8 cellular contexts compared by ENCODE assay signal in the genomic region with DNA sequence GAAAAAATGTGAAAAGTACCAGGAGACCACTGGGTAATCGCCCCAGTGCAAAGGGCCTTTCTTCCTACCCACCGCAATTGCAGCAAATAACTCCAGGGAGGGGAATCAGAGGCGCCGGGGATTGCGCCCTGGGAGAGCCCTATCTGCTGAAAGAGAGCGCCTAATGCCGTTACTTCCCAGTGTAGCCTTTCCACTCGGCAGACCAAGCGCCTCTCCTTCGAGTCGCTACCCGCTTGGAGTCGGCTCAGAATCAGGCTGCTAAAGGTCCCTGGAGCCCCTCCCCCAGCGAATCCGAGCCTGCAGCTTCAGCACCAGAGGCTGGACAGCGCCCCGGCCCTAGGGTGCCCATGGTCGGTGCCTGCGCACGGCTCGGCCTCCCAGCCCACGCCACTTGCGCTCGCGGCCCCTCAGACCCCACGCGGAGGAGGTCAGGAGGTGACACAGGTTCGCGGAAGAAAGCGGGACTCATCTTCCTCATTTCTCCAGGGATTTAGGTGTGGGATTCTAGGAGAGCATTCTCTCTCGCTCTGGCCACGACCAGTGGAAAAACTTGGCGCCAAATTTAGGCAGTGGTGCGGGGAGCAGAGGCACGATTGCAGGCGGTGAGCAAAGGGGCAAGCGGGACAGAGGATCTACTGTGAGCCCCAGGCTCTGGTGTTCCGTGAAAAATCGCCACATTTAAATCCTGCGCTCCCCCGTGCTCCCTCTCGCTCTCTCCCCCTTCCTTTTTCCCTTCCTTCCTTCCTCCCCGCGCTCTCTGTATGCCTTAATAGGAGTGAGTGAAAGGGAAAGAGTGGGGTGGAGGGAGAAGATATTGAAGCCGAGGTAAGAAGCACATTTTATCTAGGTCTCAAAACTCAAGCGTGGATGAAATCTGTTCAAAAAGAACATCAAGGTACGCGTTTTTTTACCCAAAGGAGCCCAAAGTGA. TPM values are rescaled to one million over a fixed set of nuclear protein-coding genes. Genes with fewer than 3 reads are reported as not detected.
DNase-seq lines count a peak whose midpoint lies in the region; ATAC-seq and TF ChIP-seq lines count a peak whose summit lies in the region.

No MANE protein-coding gene starts in this region.

- H3K4me3 ChIP-seq in SJCRH30 (no peak overlapping the region), dorsolateral prefrontal cortex (peak overlapping the region; percentile 14 to 78 (median 62))

- no peak for ATAC-seq in GM21619 (IDR thresholded peaks at IDR 0.05; ENCODE audit: unreplicated experiment)
- ATAC-seq in GM21515 (IDR thresholded peaks at IDR 0.05; ENCODE audit: unreplicated experiment): no peak

- peak; percentile 43 for DNase-seq in GM20000 (ENCODE audit: low spot score)
- peak; percentile 49 to 55 for DNase-seq in SJCRH30
- DNase-seq in dorsolateral prefrontal cortex: peak in 3 of 10 donors; percentile 43 to 51 (median 50)
- peak; percentile 61 for DNase-seq in myocyte (ENCODE audit: low read depth)
- no peak for DNase-seq in HT-29 (ENCODE audit: low spot score)
- no peak for DNase-seq in foreskin melanocyte

- no peaks in the 10 kb centered on the region for H3K4me1 ChIP-seq in SJCRH30

- H3K27ac ChIP-seq in SJCRH30 (no peak overlapping the region), dorsolateral prefrontal cortex (peak overlapping the region in 40 of 59 donors; percentile 20 to 84 (median 72))

- no peaks in the 10 kb centered on the region for H3K9me3 ChIP-seq in SJCRH30 (replicated peaks)

- no peaks in the 10 kb centered on the region for H3K36me3 ChIP-seq in SJCRH30

- intact Hi-C loops in dorsolateral prefrontal cortex (cut with DNase I): loop anchor here in 1 of 2 donors (2.0 to 10.0 kb wide), 2 partner anchors 61 to 129 kb away; partner anchors contain the start of gene DET1

- H3K27me3 ChIP-seq in SJCRH30 (peaks cover 10% of the 10 kb centered on the region; the same call in 1 of the 2 replicates), dorsolateral prefrontal cortex (peaks cover 0 to 40% (median 13%) of the 10 kb centered on the region in 45 donors)

- no peak for TF ChIP-seq CTCF in GM20000 (IDR thresholded peaks at IDR 0.05; ENCODE audit: extremely low read depth, missing control alignments)
- no peak for TF ChIP-seq CTCF in dorsolateral prefrontal cortex (IDR thresholded peaks at IDR 0.05 in 54 of 56, conservative IDR thresholded peaks at IDR 0.05 in 2 of 56; ENCODE audit: low read depth in 1 of 56, partially characterized antibody in 56 of 56)

RNA-seq across cellular contexts. Expression of gene AEN, which starts 15.4 kb away (rescaled TPM):
- 71.1 and 76.5 TPM in 2 replicates for total RNA-seq in SJCRH30 (2014; rRNA removed; shearing (Covaris generic))
- total RNA-seq in dorsolateral prefrontal cortex (10 to 100 TPM in 52 of 120 experiments, 1 to 10 TPM in 68; 3.9 to 18.5 (median 9.6) TPM), myocyte (50.3 and 52.3 TPM in 2 replicates)
- 28.2 TPM for polyA plus RNA-seq in myocyte (2012)
- 170 and 177 TPM in 2 replicates for total RNA-seq in HT-29 (2014; rRNA removed; shearing (Covaris generic))

RNA-seq across cellular contexts. Expression of gene ISG20, which starts 33.0 kb away (rescaled TPM):
- total RNA-seq in SJCRH30 (2014; rRNA removed; shearing (Covaris generic)): 0.97 and 1.0 TPM in 2 replicates
- 10 to 100 TPM in 20 of 120 experiments, 1 to 10 TPM in 100; 1.0 to 28.7 (median 6.0) TPM for total RNA-seq in dorsolateral prefrontal cortex
- 0.16 and 0.29 TPM in 2 replicates for total RNA-seq in myocyte
- polyA plus RNA-seq in myocyte (2012): 0.95 TPM
- total RNA-seq in HT-29 (2014; rRNA removed; shearing (Covaris generic)): 59.0 and 60.2 TPM in 2 replicates

RNA-seq across cellular contexts. Expression of gene DET1, which starts 59.3 kb away (rescaled TPM):
- total RNA-seq in SJCRH30 (2014; rRNA removed; shearing (Covaris generic)): 7.7 and 8.2 TPM in 2 replicates
- total RNA-seq in dorsolateral prefrontal cortex: 10 to 100 TPM in 6 of 120 experiments, 1 to 10 TPM in 114; 1.8 to 11.2 (median 7.1) TPM
- 7.2 and 9.1 TPM in 2 replicates for total RNA-seq in myocyte
- 6.5 TPM for polyA plus RNA-seq in myocyte (2012)
- total RNA-seq in HT-29 (2014; rRNA removed; shearing (Covaris generic)): 8.5 and 9.3 TPM in 2 replicates

Comparison
In these comparisons a context has a peak if more than half of its experiments do, and no peak if none do; other contexts are left out.
1. DNase-seq: peak in GM20000 (single experiment), SJCRH30 (2 of 2) and myocyte (single experiment); none in HT-29 (single experiment) and foreskin melanocyte (single experiment).